27 cellular contexts compared by ENCODE assay signal in genomic region chr17:38575781-38576180, GRCh38. TPM values are rescaled to one million over a fixed set of nuclear protein-coding genes. Genes with fewer than 3 reads are reported as not detected.
DNase-seq lines count a peak whose midpoint lies in the region; ATAC-seq, FAIRE-seq and TF ChIP-seq lines count a peak whose summit lies in the region.
"Had no signal": no experiment of that assay in that cellular context is flagged by ENCODE, and none has a peak within 500 bp of the region (broad histone marks: within the 10 kb centered on the region; RNA-seq: fewer than 3 reads in every experiment).

No MANE protein-coding gene starts in this region.

- no peak overlapping the region for H3K4me3 Mint-ChIP-seq in MCF 10A (ENCODE audit: unreplicated experiment)
- H3K4me3 Mint-ChIP-seq: CD8-positive, alpha-beta T cell had no signal

- no peaks in the 10 kb centered on the region for H3K9me3 Mint-ChIP-seq in MCF 10A (ENCODE audit: unreplicated experiment)
- H3K9me3 Mint-ChIP-seq: CD8-positive, alpha-beta T cell had no signal

- POLR2A ChIA-PET in MCF 10A (lab: Yijun Ruan, JAX), result no interaction called here

- ATAC-seq in GM21526 (IDR thresholded peaks at IDR 0.05; ENCODE audit: low FRiP score, unreplicated experiment), result no peak
- ATAC-seq: CD8-positive, alpha-beta T cell had no signal

- CTCF ChIA-PET in mammary epithelial cell (lab: Charles Lee; ENCODE audit: low non-redundant PET), result interaction anchor here (0.7 kb wide), 1 partner anchor 87 kb away, joined by 4 read pairs; no protein-coding TSS in a partner anchor
- CTCF ChIA-PET in MCF 10A (lab: Yijun Ruan, JAX), result interaction anchor here (0.6 to 1.7 kb wide), 4 partner anchors 17 to 84 kb away, joined by 3 to 6 read pairs (median 3); no protein-coding TSS in a partner anchor

- no peaks in the 10 kb centered on the region for H3K36me3 ChIP-seq in mammary epithelial cell (ENCODE audit: insufficient read depth, low read length)
- H3K36me3 ChIP-seq in bronchial epithelial cell (ENCODE audit: control insufficient read depth, insufficient read depth, low read length), result no peaks in the 10 kb centered on the region
- H3K36me3 ChIP-seq in iPS-15b (ENCODE audit: control insufficient read depth, insufficient read depth, low read length), result no peaks in the 10 kb centered on the region
- H3K36me3 ChIP-seq: MG63 had no signal

- H3K4me1 ChIP-seq in mammary epithelial cell (ENCODE audit: insufficient read depth, low read length), result peaks cover 38% of the 10 kb centered on the region
- H3K4me1 ChIP-seq in iPS-15b (ENCODE audit: control insufficient read depth, insufficient read depth, low read length), result peaks cover 19% of the 10 kb centered on the region

- peak overlapping the region; percentile 33 for H2AFZ ChIP-seq in mammary epithelial cell (ENCODE audit: low read depth, low read length)
- H2AFZ ChIP-seq: PC-9 had no signal

- H3K27ac ChIP-seq in mammary epithelial cell (ENCODE audit: insufficient read depth, low read depth, low read length), result no peak overlapping the region
- H3K27ac ChIP-seq in substantia nigra (ENCODE audit: low read depth, low read length, poor library complexity, severe bottlenecking), result peak overlapping the region; percentile 82
- H3K27ac ChIP-seq: 22Rv1, PC-9 had no signal

- H3K79me2 ChIP-seq in mammary epithelial cell (ENCODE audit: insufficient read depth, low read length), result no peaks in the 10 kb centered on the region

- in situ Hi-C loops in mammary epithelial cell (cut with MboI; ENCODE audit: low sequenced_read_pairs in 2 of 2), result no loop called here

- intact Hi-C loops in mammary epithelial cell (cut with micrococcal nuclease), result no loop called here
- intact Hi-C loops in MCF 10A (cut with micrococcal nuclease), result no loop called here

- FAIRE-seq in bronchial epithelial cell (lab: Jason Lieb, UNC), result no peak
- FAIRE-seq: G401.6, GM18507 had no signal

- no peak overlapping the region for H3K4me3 ChIP-seq in mammary epithelial cell (replicated peaks in 1 of 3; ENCODE audit: insufficient read depth in 1 of 3, low read depth in 2 of 3, low read length in 3 of 3)
- H3K4me3 ChIP-seq in bronchial epithelial cell (ENCODE audit: low read depth, low read length), result no peak overlapping the region
- H3K4me3 ChIP-seq in iPS-15b (ENCODE audit: low read depth, low read length), result peak overlapping the region; percentile 4
- H3K4me3 ChIP-seq: MG63, PC-9 had no signal

- DNase-seq in mammary epithelial cell (peak; percentile 37), MCF 10A (ENCODE audit: unreplicated experiment) (no peak), bronchial epithelial cell (ENCODE audit: low read depth) (peak; percentile 68), substantia nigra (lab: John Stamatoyannopoulos, UW) (no peak), activated T-cell treated with anti-CD3 and anti-CD28 coated beads for 4 hours (no peak), HuH-7.5 (ENCODE audit: low spot score) (no peak)
- DNase-seq: ACHN; AML-193; C1 segment of cervical spinal cord; CD8-positive, alpha-beta T cell; DMS153; H7; Kasumi-1; MG63; NCI-H1417 treated with DMSO at 0.1 percent for 48 hours; NCI-H187; NCI-H2107; NCI-H446 treated with DMSO at 0.1 percent for 48 hours; NCI-H526 treated with DMSO at 0.1 percent for 48 hours; PC-9; RPMI8226; SHP77 treated with DMSO at 0.1 percent for 48 hours had no signal

- peaks cover 6% of the 10 kb centered on the region for H3K36me3 Mint-ChIP-seq in MCF 10A (ENCODE audit: insufficient read depth, unreplicated experiment)
- H3K36me3 Mint-ChIP-seq: CD8-positive, alpha-beta T cell had no signal

- peaks cover 13% of the 10 kb centered on the region for H3K27me3 ChIP-seq in mammary epithelial cell (ENCODE audit: insufficient read depth, low read length)
- H3K27me3 ChIP-seq in bronchial epithelial cell (ENCODE audit: control insufficient read depth, insufficient read depth, low read length), result peaks cover 41% of the 10 kb centered on the region
- H3K27me3 ChIP-seq in iPS-15b (ENCODE audit: control insufficient read depth, insufficient read depth, low read length), result peaks cover 92% of the 10 kb centered on the region
- H3K27me3 ChIP-seq: MG63 had no signal

- H3K9ac ChIP-seq in mammary epithelial cell (ENCODE audit: insufficient read depth, low read length), result no peak overlapping the region
- H3K9ac ChIP-seq in iPS-15b (ENCODE audit: low read depth, low read length), result no peak overlapping the region

- 4% methylated on average over 5 of the region's 5 CpGs for WGBS in mammary epithelial cell (ENCODE audit: low coverage, missing lambda C conversion rate)

- no peaks in the 10 kb centered on the region for H3K4me1 Mint-ChIP-seq in MCF 10A (ENCODE audit: insufficient read depth, unreplicated experiment)

- no TSS peak for BruUV-seq in mammary epithelial cell (replicated peaks; lab: Mats Ljungman, UMichigan)
- no TSS peak for BruUV-seq in MCF 10A (replicated peaks; lab: Mats Ljungman, UMichigan)

- peaks cover 38% of the 10 kb centered on the region for H3K27me3 Mint-ChIP-seq in MCF 10A (ENCODE audit: insufficient read depth, unreplicated experiment)

- H4K20me1 ChIP-seq in mammary epithelial cell (ENCODE audit: insufficient read depth, low read length), result no peaks in the 10 kb centered on the region

- H3K4me2 ChIP-seq in mammary epithelial cell (ENCODE audit: insufficient read depth, low read depth, low read length), result no peak overlapping the region
- H3K4me2 ChIP-seq: PC-9 had no signal

- no peak for TF ChIP-seq CTCF in mammary epithelial cell (conservative IDR thresholded peaks at IDR 0.05 in 1 of 2, IDR thresholded peaks at IDR 0.05 in 1 of 2; ENCODE audit: extremely low read depth in 1 of 2, insufficient read depth in 1 of 2, low read depth in 1 of 2, low read length in 2 of 2)
- no peak for TF ChIP-seq CTCF in MCF 10A (IDR thresholded peaks at IDR 0.05; ENCODE audit: unreplicated experiment)
- TF ChIP-seq CTCF in bronchial epithelial cell (IDR thresholded peaks at IDR 0.05; ENCODE audit: insufficient read depth, low read length, severe bottlenecking), result no peak

- dilution Hi-C loops in mammary epithelial cell (cut with HindIII; ENCODE audit: low sequenced_read_pairs), result no loop called here

- H3K27ac Mint-ChIP-seq in MCF 10A (ENCODE audit: low read depth, unreplicated experiment), result no peak overlapping the region
- H3K27ac Mint-ChIP-seq: CD8-positive, alpha-beta T cell had no signal

- no peaks in the 10 kb centered on the region for H3K9me3 ChIP-seq in mammary epithelial cell (replicated peaks; ENCODE audit: insufficient read depth, low read length)
- H3K9me3 ChIP-seq in iPS-15b (ENCODE audit: control insufficient read depth, insufficient read depth, low read length), result no peaks in the 10 kb centered on the region
- H3K9me3 ChIP-seq: MG63 had no signal

RNA-seq across cellular contexts. Expression of gene SRCIN1, which starts 30.0 kb away (rescaled TPM):
- 1 to 10 TPM in 1 of 2 donors, under 1 TPM in 1; 0.17 to 4.2 TPM for total RNA-seq in mammary epithelial cell
- polyA plus RNA-seq in mammary epithelial cell, result 0.71 TPM
- 0.78 TPM for polyA minus RNA-seq in mammary epithelial cell
- total RNA-seq in MCF 10A (2022), result 5.7 and 8.6 TPM in 2 replicates
- under 0.01 and 0.64 TPM in 2 replicates for total RNA-seq in bronchial epithelial cell

Comparison
In these comparisons a context has a peak if more than half of its experiments do, and no peak if none do; other contexts are left out.
1. DNase-seq: peak in mammary epithelial cell (single experiment) and bronchial epithelial cell (single experiment); none in MCF 10A (single experiment), substantia nigra (0 of 49), activated T-cell treated with anti-CD3 and anti-CD28 coated beads for 4 hours (single experiment) and HuH-7.5 (single experiment).